In genomic region chr2:79200762-79201161, GRCh38 we compare ENCODE assay signal across 20 cellular contexts. TPM values are rescaled to one million over a fixed set of nuclear protein-coding genes. Genes with fewer than 3 reads are reported as not detected.
"Had no signal": no experiment of that assay in that cellular context is flagged by ENCODE, and none has a peak within 500 bp of the region (broad histone marks: within the 10 kb centered on the region; RNA-seq: fewer than 3 reads in every experiment).

No MANE protein-coding gene starts in this region.

- H3K27ac ChIP-seq: dorsolateral prefrontal cortex, hepatocyte had no signal

- H2AFZ ChIP-seq: hepatocyte had no signal

- H3K4me3 ChIP-seq: dorsolateral prefrontal cortex, hepatocyte, mucosa of descending colon had no signal

- H3K4me1 Mint-ChIP-seq: naive thymus-derived CD8-positive, alpha-beta T cell had no signal

- H3K27me3 ChIP-seq: dorsolateral prefrontal cortex, hepatocyte had no signal

- H3K27me3 Mint-ChIP-seq: naive thymus-derived CD8-positive, alpha-beta T cell had no signal

- H3K4me3 Mint-ChIP-seq: naive thymus-derived CD8-positive, alpha-beta T cell; neural crest cell; type B pancreatic cell had no signal

- DNase-seq: cortex of kidney; dorsolateral prefrontal cortex; effector CD8-positive, alpha-beta T cell; foreskin melanocyte; head of caudate nucleus; islet precursor cell; mammary epithelial cell; mucosa of descending colon; naive thymus-derived CD8-positive, alpha-beta T cell; small intestine; stimulated activated CD4-positive, alpha-beta T cell treated with anti-CD3 and anti-CD28 coated beads, Interleukin-12 subunit alpha, Interleukin-12 subunit beta, amount 100 ng/mL, for 4 hours; stimulated activated naive CD4-positive, alpha-beta T cell treated with Interleukin-2 at 50 U/mL for 16 hours had no signal

- H3K9me3 Mint-ChIP-seq: neural crest cell, type B pancreatic cell had no signal

- H3K79me2 ChIP-seq: hepatocyte had no signal

- ATAC-seq: left lobe of liver; mucosa of descending colon; naive thymus-derived CD8-positive, alpha-beta T cell; right cardiac atrium had no signal

- H3K27ac Mint-ChIP-seq: naive thymus-derived CD8-positive, alpha-beta T cell; progenitor cell of endocrine pancreas; type B pancreatic cell had no signal

- H3K9me3 ChIP-seq: mucosa of descending colon had no signal

- H3K4me2 ChIP-seq: hepatocyte had no signal

- H3K36me3 Mint-ChIP-seq: naive thymus-derived CD8-positive, alpha-beta T cell; type B pancreatic cell had no signal

RNA-seq across cellular contexts. Expression of gene REG3A, which starts 41.2 kb away (rescaled TPM):
- total RNA-seq: dorsolateral prefrontal cortex; lower leg skin; mammary epithelial cell; mucosa of descending colon; naive thymus-derived CD8-positive, alpha-beta T cell; neural crest cell; osteocyte; progenitor cell of endocrine pancreas had no signal
